ENCODE assay signal across 1 cellular context in the genomic region with DNA sequence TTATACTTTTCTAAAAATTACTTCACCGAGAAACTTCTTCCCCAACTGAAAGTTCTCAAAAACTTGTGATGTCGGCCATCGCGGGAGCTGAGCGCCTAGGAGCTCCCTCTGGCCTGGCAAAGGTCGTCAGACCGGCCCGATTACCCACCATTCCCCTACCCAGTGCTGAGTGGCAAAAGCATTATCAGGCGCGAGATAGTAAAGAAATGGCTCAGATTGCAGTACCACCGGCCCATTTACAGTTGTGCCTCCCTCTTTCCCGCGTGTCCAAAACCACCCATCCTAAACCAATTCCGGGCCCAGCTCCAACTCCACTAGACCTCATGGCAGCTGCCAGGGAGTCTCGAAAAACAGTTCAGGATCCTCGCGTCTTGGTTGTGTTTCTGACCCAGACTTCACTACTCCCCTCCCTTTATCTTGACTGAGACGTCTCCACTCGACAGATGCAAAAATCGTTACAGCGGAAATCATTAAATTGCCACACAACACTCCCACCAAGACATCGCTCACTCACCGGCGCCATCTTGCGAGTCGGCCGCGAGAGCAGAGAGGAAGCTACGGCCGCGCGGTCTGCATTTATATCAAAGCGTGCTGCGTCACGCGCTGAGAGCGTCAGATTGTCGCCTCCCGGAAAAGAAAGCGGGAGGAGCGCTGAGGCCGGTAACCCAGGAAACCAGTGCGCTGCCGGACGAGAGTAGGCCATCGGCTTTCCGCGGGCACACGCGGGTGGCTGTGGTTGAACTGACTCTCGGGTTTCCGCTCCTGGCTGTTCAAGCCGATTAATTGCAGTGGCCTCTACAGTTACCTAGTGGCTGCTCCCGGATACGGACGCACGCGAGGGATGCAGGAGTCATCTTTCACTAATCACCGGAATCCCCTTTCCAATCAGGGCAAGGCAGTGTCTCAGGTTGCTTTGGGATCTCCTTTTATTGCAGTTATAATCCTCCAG.
TF ChIP-seq lines count a peak whose summit lies in the region.

A gene (minus strand): TSS at position 551 of the 949 bp plus-strand sequence. CDS start 28 bp downstream, at position 523.

TF ChIP-seq in HepG2, 621 proteins besides CTCF, POLR2A, EP300 and RAD21 (continued from another document and continues in another):
- TF ChIP-seq, protein P1, sequence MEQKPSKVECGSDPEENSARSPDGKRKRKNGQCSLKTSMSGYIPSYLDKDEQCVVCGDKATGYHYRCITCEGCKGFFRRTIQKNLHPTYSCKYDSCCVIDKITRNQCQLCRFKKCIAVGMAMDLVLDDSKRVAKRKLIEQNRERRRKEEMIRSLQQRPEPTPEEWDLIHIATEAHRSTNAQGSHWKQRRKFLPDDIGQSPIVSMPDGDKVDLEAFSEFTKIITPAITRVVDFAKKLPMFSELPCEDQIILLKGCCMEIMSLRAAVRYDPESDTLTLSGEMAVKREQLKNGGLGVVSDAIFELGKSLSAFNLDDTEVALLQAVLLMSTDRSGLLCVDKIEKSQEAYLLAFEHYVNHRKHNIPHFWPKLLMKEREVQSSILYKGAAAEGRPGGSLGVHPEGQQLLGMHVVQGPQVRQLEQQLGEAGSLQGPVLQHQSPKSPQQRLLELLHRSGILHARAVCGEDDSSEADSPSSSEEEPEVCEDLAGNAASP (CRISPR knock-in tag; IDR thresholded peaks at IDR 0.05; ENCODE audit: borderline replicate concordance), result peak; percentile 23; the same call in 1 of the 2 replicates
- TF ChIP-seq MIER2 (CRISPR knock-in tag; IDR thresholded peaks at IDR 0.05) (peak; percentile 44; the same call in 1 of the 2 replicates), STAG1 (CRISPR knock-in tag; IDR thresholded peaks at IDR 0.05) (no peak), ZMYM2 (CRISPR knock-in tag; IDR thresholded peaks at IDR 0.05) (0 out of 2 replicates have a peak, but pooled peaks have one; percentile 10), MIXL1 (CRISPR knock-in tag; IDR thresholded peaks at IDR 0.05) (peak; percentile 82), TBL1XR1 (IDR thresholded peaks at IDR 0.05; ENCODE audit: borderline replicate concordance, low read length, partially characterized antibody) (peak; percentile 56), TSC22D2 (CRISPR knock-in tag; IDR thresholded peaks at IDR 0.05; ENCODE audit: borderline replicate concordance) (no peak), TCF7L2 (IDR thresholded peaks at IDR 0.05; ENCODE audit: low read depth, low read length) (no peak), KDM6A (CRISPR knock-in tag; IDR thresholded peaks at IDR 0.05; ENCODE audit: low read depth) (no peak), GFI1 (CRISPR knock-in tag; IDR thresholded peaks at IDR 0.05; ENCODE audit: borderline replicate concordance) (no peak), ZNF724P (CRISPR knock-in tag; IDR thresholded peaks at IDR 0.05; ENCODE audit: borderline replicate concordance) (peak; percentile 83), ZNF775 (CRISPR knock-in tag; IDR thresholded peaks at IDR 0.05; ENCODE audit: borderline replicate concordance) (peak; percentile 59; the same call in 1 of the 2 replicates), U2AF2 (IDR thresholded peaks at IDR 0.05; ENCODE audit: low read depth, low read length) (no peak), ZNF589 (CRISPR knock-in tag; conservative IDR thresholded peaks at IDR 0.05) (no peak), MAF1 (CRISPR knock-in tag; IDR thresholded peaks at IDR 0.05; ENCODE audit: borderline replicate concordance) (no peak), SOX6 (IDR thresholded peaks at IDR 0.05) (no peak), SOX6 (CRISPR knock-in tag; IDR thresholded peaks at IDR 0.05) (peak; percentile 48), ZNF121 (CRISPR knock-in tag; IDR thresholded peaks at IDR 0.05) (no peak), ZNF30 (CRISPR knock-in tag; IDR thresholded peaks at IDR 0.05) (no peak), XBP1 (CRISPR knock-in tag; IDR thresholded peaks at IDR 0.05) (no peak), ZNF614 (CRISPR knock-in tag; IDR thresholded peaks at IDR 0.05; ENCODE audit: borderline replicate concordance) (peak; percentile 82), ZNF788 (CRISPR knock-in tag; IDR thresholded peaks at IDR 0.05; ENCODE audit: borderline replicate concordance) (peak; percentile 85; the same call in 1 of the 2 replicates), SCMH1 (CRISPR knock-in tag; IDR thresholded peaks at IDR 0.05; ENCODE audit: borderline replicate concordance) (no peak), SMC3 (IDR thresholded peaks at IDR 0.05; ENCODE audit: low read length) (no peak), PAWR (CRISPR knock-in tag; IDR thresholded peaks at IDR 0.05; ENCODE audit: borderline replicate concordance) (no peak), ZNF431 (CRISPR knock-in tag; IDR thresholded peaks at IDR 0.05; ENCODE audit: borderline replicate concordance, low read depth) (peak; percentile 79; the same call in 1 of the 2 replicates), SP1 (IDR thresholded peaks at IDR 0.05) (no peak), SP1 (CRISPR knock-in tag; IDR thresholded peaks at IDR 0.05) (no peak), ZNF777 (CRISPR knock-in tag; IDR thresholded peaks at IDR 0.05) (no peak; the same call in 1 of the 2 replicates), U2AF1 (optimal IDR thresholded peaks at IDR 0.05; ENCODE audit: low read depth, low read length) (no peak), ZNF251 (CRISPR knock-in tag; IDR thresholded peaks at IDR 0.05) (no peak), HES4 (CRISPR knock-in tag; IDR thresholded peaks at IDR 0.05; ENCODE audit: borderline replicate concordance) (peak; percentile 59; the same call in 1 of the 2 replicates), HOXD1 (CRISPR knock-in tag; IDR thresholded peaks at IDR 0.05) (no peak), PAX8 (CRISPR knock-in tag; IDR thresholded peaks at IDR 0.05; ENCODE audit: borderline replicate concordance) (no peak)
- TF ChIP-seq, protein P2, sequence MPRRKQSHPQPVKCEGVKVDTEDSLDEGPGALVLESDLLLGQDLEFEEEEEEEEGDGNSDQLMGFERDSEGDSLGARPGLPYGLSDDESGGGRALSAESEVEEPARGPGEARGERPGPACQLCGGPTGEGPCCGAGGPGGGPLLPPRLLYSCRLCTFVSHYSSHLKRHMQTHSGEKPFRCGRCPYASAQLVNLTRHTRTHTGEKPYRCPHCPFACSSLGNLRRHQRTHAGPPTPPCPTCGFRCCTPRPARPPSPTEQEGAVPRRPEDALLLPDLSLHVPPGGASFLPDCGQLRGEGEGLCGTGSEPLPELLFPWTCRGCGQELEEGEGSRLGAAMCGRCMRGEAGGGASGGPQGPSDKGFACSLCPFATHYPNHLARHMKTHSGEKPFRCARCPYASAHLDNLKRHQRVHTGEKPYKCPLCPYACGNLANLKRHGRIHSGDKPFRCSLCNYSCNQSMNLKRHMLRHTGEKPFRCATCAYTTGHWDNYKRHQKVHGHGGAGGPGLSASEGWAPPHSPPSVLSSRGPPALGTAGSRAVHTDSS (CRISPR knock-in tag; conservative IDR thresholded peaks at IDR 0.05), result no peak
- TF ChIP-seq, protein P3, sequence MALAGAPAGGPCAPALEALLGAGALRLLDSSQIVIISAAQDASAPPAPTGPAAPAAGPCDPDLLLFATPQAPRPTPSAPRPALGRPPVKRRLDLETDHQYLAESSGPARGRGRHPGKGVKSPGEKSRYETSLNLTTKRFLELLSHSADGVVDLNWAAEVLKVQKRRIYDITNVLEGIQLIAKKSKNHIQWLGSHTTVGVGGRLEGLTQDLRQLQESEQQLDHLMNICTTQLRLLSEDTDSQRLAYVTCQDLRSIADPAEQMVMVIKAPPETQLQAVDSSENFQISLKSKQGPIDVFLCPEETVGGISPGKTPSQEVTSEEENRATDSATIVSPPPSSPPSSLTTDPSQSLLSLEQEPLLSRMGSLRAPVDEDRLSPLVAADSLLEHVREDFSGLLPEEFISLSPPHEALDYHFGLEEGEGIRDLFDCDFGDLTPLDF (CRISPR knock-in tag; IDR thresholded peaks at IDR 0.05), result peak; percentile 14; the same call in 1 of the 2 replicates
- TF ChIP-seq, protein P4, sequence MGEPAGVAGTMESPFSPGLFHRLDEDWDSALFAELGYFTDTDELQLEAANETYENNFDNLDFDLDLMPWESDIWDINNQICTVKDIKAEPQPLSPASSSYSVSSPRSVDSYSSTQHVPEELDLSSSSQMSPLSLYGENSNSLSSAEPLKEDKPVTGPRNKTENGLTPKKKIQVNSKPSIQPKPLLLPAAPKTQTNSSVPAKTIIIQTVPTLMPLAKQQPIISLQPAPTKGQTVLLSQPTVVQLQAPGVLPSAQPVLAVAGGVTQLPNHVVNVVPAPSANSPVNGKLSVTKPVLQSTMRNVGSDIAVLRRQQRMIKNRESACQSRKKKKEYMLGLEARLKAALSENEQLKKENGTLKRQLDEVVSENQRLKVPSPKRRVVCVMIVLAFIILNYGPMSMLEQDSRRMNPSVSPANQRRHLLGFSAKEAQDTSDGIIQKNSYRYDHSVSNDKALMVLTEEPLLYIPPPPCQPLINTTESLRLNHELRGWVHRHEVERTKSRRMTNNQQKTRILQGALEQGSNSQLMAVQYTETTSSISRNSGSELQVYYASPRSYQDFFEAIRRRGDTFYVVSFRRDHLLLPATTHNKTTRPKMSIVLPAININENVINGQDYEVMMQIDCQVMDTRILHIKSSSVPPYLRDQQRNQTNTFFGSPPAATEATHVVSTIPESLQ (CRISPR knock-in tag; conservative IDR thresholded peaks at IDR 0.05), result no peak
- TF ChIP-seq, protein P5, sequence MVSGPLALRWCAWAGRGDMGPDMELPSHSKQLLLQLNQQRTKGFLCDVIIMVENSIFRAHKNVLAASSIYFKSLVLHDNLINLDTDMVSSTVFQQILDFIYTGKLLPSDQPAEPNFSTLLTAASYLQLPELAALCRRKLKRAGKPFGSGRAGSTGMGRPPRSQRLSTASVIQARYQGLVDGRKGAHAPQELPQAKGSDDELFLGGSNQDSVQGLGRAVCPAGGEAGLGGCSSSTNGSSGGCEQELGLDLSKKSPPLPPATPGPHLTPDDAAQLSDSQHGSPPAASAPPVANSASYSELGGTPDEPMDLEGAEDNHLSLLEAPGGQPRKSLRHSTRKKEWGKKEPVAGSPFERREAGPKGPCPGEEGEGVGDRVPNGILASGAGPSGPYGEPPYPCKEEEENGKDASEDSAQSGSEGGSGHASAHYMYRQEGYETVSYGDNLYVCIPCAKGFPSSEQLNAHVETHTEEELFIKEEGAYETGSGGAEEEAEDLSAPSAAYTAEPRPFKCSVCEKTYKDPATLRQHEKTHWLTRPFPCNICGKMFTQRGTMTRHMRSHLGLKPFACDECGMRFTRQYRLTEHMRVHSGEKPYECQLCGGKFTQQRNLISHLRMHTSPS (CRISPR knock-in tag; IDR thresholded peaks at IDR 0.05; ENCODE audit: low read depth), result no peak
- TF ChIP-seq, protein P6, sequence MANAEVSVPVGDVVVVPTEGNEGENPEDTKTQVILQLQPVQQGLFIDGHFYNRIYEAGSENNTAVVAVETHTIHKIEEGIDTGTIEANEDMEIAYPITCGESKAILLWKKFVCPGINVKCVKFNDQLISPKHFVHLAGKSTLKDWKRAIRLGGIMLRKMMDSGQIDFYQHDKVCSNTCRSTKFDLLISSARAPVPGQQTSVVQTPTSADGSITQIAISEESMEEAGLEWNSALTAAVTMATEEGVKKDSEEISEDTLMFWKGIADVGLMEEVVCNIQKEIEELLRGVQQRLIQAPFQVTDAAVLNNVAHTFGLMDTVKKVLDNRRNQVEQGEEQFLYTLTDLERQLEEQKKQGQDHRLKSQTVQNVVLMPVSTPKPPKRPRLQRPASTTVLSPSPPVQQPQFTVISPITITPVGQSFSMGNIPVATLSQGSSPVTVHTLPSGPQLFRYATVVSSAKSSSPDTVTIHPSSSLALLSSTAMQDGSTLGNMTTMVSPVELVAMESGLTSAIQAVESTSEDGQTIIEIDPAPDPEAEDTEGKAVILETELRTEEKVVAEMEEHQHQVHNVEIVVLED (CRISPR knock-in tag; IDR thresholded peaks at IDR 0.05; ENCODE audit: borderline replicate concordance), result peak; percentile 99
- TF ChIP-seq, protein P7, sequence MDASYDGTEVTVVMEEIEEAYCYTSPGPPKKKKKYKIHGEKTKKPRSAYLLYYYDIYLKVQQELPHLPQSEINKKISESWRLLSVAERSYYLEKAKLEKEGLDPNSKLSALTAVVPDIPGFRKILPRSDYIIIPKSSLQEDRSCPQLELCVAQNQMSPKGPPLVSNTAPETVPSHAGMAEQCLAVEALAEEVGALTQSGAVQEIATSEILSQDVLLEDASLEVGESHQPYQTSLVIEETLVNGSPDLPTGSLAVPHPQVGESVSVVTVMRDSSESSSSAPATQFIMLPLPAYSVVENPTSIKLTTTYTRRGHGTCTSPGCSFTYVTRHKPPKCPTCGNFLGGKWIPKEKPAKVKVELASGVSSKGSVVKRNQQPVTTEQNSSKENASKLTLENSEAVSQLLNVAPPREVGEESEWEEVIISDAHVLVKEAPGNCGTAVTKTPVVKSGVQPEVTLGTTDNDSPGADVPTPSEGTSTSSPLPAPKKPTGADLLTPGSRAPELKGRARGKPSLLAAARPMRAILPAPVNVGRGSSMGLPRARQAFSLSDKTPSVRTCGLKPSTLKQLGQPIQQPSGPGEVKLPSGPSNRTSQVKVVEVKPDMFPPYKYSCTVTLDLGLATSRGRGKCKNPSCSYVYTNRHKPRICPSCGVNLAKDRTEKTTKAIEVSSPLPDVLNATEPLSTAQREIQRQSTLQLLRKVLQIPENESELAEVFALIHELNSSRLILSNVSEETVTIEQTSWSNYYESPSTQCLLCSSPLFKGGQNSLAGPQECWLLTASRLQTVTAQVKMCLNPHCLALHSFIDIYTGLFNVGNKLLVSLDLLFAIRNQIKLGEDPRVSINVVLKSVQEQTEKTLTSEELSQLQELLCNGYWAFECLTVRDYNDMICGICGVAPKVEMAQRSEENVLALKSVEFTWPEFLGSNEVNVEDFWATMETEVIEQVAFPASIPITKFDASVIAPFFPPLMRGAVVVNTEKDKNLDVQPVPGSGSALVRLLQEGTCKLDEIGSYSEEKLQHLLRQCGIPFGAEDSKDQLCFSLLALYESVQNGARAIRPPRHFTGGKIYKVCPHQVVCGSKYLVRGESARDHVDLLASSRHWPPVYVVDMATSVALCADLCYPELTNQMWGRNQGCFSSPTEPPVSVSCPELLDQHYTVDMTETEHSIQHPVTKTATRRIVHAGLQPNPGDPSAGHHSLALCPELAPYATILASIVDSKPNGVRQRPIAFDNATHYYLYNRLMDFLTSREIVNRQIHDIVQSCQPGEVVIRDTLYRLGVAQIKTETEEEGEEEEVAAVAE (CRISPR knock-in tag; IDR thresholded peaks at IDR 0.05; ENCODE audit: borderline replicate concordance), result peak; percentile 88; the same call in 1 of the 2 replicates
- TF ChIP-seq, protein P8, sequence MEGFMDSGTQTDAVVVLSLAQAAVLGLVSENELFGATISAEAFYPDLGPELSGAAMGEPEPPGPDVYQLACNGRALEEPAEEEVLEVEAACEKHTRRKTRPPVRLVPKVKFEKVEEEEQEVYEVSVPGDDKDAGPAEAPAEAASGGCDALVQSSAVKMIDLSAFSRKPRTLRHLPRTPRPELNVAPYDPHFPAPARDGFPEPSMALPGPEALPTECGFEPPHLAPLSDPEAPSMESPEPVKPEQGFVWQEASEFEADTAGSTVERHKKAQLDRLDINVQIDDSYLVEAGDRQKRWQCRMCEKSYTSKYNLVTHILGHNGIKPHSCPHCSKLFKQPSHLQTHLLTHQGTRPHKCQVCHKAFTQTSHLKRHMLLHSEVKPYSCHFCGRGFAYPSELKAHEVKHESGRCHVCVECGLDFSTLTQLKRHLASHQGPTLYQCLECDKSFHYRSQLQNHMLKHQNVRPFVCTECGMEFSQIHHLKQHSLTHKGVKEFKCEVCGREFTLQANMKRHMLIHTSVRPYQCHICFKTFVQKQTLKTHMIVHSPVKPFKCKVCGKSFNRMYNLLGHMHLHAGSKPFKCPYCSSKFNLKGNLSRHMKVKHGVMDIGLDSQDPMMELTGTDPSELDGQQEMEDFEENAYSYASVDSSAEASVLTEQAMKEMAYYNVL (CRISPR knock-in tag; IDR thresholded peaks at IDR 0.05; ENCODE audit: borderline replicate concordance), result no peak
